Comparison of ENCODE assay signal across 1 cellular context in genomic region chr14:96205994-96206392, GRCh38.
TF ChIP-seq lines count a peak whose summit lies in the region.

No MANE protein-coding gene starts in this region.

TF ChIP-seq in H1, 55 proteins besides CTCF, POLR2A, EP300 and RAD21:
- TF ChIP-seq CHD1 (IDR thresholded peaks at IDR 0.05; ENCODE audit: low read depth, low read length) (no peak), SP1 (IDR thresholded peaks at IDR 0.05; ENCODE audit: low read depth, low read length) (no peak), SIN3A (conservative IDR thresholded peaks at IDR 0.05 in 1 of 2, IDR thresholded peaks at IDR 0.05 in 1 of 2; ENCODE audit: low read depth in 1 of 2, low read length in 2 of 2) (no peak), FOSL1 (IDR thresholded peaks at IDR 0.05; ENCODE audit: insufficient read depth, low read depth, low read length) (no peak), SIRT6 (IDR thresholded peaks at IDR 0.05; ENCODE audit: low read length) (no peak), CEBPB (IDR thresholded peaks at IDR 0.05; ENCODE audit: low read depth, low read length) (no peak), MAX (IDR thresholded peaks at IDR 0.05) (no peak), KDM5A (IDR thresholded peaks at IDR 0.05; ENCODE audit: low read length) (no peak), CREB1 (IDR thresholded peaks at IDR 0.05) (no peak), HDAC6 (IDR thresholded peaks at IDR 0.05; ENCODE audit: low read depth, low read length) (no peak), ZNF274 (IDR thresholded peaks at IDR 0.05; ENCODE audit: borderline replicate concordance, extremely low read depth, low read length) (no peak), JUND (IDR thresholded peaks at IDR 0.05; ENCODE audit: low read length) (no peak), ATF2 (IDR thresholded peaks at IDR 0.05; ENCODE audit: low read length) (no peak), EGR1 (IDR thresholded peaks at IDR 0.05; ENCODE audit: borderline replicate concordance, low read depth, low read length) (no peak), SAP30 (IDR thresholded peaks at IDR 0.05; ENCODE audit: insufficient read depth, insufficient replicate concordance, low read length) (no peak), CBX8 (IDR thresholded peaks at IDR 0.05; ENCODE audit: borderline replicate concordance, low read depth, low read length) (no peak), RFX5 (IDR thresholded peaks at IDR 0.05; ENCODE audit: borderline replicate concordance, low read depth, low read length) (no peak), EZH2 (IDR thresholded peaks at IDR 0.05; ENCODE audit: low read depth, low read length, severe bottlenecking) (no peak), CBX5 (IDR thresholded peaks at IDR 0.05; ENCODE audit: low read depth, low read length) (no peak), RNF2 (IDR thresholded peaks at IDR 0.05; ENCODE audit: borderline replicate concordance, low read depth, low read length, missing control alignments, poor library complexity, severe bottlenecking) (no peak)
TF ChIP-seq in H1: peak in this region for 0.
